In the genomic region with DNA sequence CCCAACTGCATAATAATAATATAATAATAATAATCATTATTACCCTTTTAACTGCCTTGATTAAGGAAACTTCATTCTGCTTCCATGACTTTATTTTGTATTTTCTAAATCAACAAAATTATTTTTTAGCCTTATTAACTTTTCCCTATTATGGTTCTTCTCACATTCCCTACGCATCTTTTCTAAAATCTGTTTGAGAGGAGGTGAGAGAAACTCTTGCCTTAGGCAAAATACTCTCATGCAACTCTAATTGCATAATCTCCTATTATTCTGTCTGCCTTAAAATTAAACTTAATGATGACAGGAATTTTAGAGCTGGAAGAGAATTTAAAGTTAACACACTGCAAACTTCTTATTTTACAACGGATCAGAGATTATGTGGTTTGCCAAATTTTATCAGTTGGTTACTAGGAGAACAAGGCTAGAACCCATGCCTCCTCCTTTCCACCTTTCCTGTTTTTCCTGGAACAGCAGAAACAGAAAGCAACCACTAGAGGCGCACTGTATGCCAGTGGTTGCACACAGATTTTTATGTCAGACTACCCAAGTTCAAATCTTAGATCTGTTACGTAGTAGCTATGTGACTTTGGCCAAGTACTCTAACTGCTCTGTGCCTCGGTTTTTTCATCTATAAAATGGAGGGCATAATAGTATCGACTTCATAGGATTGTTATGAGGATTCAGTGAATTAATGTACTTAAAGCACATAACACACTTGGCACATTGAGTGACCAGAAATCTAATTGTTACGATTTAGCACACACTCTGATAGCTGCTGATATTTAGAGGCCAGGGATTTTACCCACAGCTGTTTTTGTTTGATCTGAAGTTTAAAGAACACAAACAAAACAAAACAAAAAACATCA, we compare ENCODE assay signal across 7 cellular contexts. TPM values are rescaled to one million over a fixed set of nuclear protein-coding genes. Genes with fewer than 3 reads are reported as not detected.
DNase-seq lines count a peak whose midpoint lies in the region; ATAC-seq and TF ChIP-seq lines count a peak whose summit lies in the region.

No MANE protein-coding gene starts in this region.

- peak; percentile 36 for DNase-seq in DMS79 treated with DMSO at 0.1 percent for 48 hours (lab: John Stamatoyannopoulos, UW)
- DNase-seq in HEK293T (ENCODE audit: extremely low spot score): peak; percentile 51
- peak; percentile 52 for DNase-seq in SK-N-DZ (ENCODE audit: low spot score)
- DNase-seq in foreskin melanocyte: peak; percentile 37
- no peak for DNase-seq in vagina (ENCODE audit: extremely low spot score in 2 of 2)

- H3K9me3 ChIP-seq in vagina: no peaks in the 10 kb centered on the region

- no peaks in the 10 kb centered on the region for H3K36me3 ChIP-seq in vagina

- H3K4me3 ChIP-seq in vagina: no peak overlapping the region

- H3K27me3 ChIP-seq in vagina: no peaks in the 10 kb centered on the region

- no peak for ATAC-seq in HG02884 (IDR thresholded peaks at IDR 0.05; ENCODE audit: unreplicated experiment)
- no peak for ATAC-seq in GM21423 (IDR thresholded peaks at IDR 0.05; ENCODE audit: unreplicated experiment)

- POLR2A ChIA-PET in HEK293T (lab: Yijun Ruan, JAX): no interaction called here

- CTCF ChIA-PET in HEK293T (lab: Yijun Ruan, JAX): interaction anchor here (0.6 to 1.0 kb wide), 7 partner anchors 13 to 133 kb away, joined by 3 to 6 read pairs (median 3); no protein-coding TSS in a partner anchor

- H3K27ac ChIP-seq in vagina: no peak overlapping the region

- intact Hi-C loops in vagina (cut with DNase I): no loop called here

- H3K4me1 ChIP-seq in vagina: no peaks in the 10 kb centered on the region

- TF ChIP-seq CTCF in vagina (IDR thresholded peaks at IDR 0.05): peak; percentile 29 to 41 (median 34)

- TF ChIP-seq POLR2A in vagina (IDR thresholded peaks at IDR 0.05): no peak

TF ChIP-seq in HEK293T, 16 proteins besides CTCF, POLR2A, EP300 and RAD21:
- peak; percentile 45; the same call in 1 of the 2 replicates for TF ChIP-seq FOXM1 (IDR thresholded peaks at IDR 0.05; ENCODE audit: borderline replicate concordance)
- no peak for TF ChIP-seq FOXK2 (IDR thresholded peaks at IDR 0.05)

RNA-seq across cellular contexts. Expression of gene BRMS1L, which starts 4.4 kb away (rescaled TPM):
- 19.5 and 23.9 TPM in 2 replicates for polyA plus RNA-seq in SK-N-DZ (2014; cell fraction: cytosol; rRNA removed)
- polyA plus RNA-seq in SK-N-DZ (2014; cell fraction: nucleus; rRNA removed): 14.1 and 116 TPM in 2 replicates
- total RNA-seq in vagina: 9.6 TPM

RNA-seq across cellular contexts. Expression of gene RALGAPA1, which starts 12.7 kb away (rescaled TPM):
- polyA plus RNA-seq in SK-N-DZ (2014; cell fraction: cytosol; rRNA removed): 17.6 and 19.1 TPM in 2 replicates
- polyA plus RNA-seq in SK-N-DZ (2014; cell fraction: nucleus; rRNA removed): 22.7 and 25.0 TPM in 2 replicates
- 77.8 TPM for total RNA-seq in vagina

Comparison
In these comparisons a context has a peak if more than half of its experiments do, and no peak if none do; other contexts are left out.
1. DNase-seq: peak in DMS79 treated with DMSO at 0.1 percent for 48 hours (single experiment), HEK293T (single experiment), SK-N-DZ (single experiment) and foreskin melanocyte (single experiment); none in vagina (0 of 2).